Comparison of ENCODE assay signal across 34 cellular contexts in the genomic region with DNA sequence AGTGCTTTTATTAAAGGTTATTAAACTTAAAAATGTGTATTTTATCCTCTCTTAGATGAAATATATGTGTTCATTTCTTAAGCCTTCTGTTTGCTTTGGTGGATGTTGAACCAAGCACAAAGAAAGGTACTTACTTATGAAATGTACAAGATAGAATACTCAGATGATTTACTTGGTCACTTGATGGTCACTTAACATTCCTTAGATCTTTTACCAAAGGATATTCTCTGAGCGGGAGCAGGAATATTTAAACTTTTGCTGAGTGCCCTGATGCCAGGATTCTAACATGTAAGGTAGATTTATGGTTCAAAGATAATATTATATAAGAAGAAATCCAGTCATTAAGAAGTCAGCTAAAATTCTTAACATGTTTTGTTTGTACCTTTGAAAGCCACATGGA.
"Had no signal": no experiment of that assay in that cellular context is flagged by ENCODE, and none has a peak within 500 bp of the region (broad histone marks: within the 10 kb centered on the region; RNA-seq: fewer than 3 reads in every experiment).

No MANE protein-coding gene starts in this region.

- H3K4me3 Mint-ChIP-seq: activated CD4-positive, alpha-beta memory T cell treated with anti-CD3 and anti-CD28 coated beads for 36 hours; activated CD4-positive, alpha-beta T cell treated with anti-CD3 and anti-CD28 coated beads, Interleukin-2, amount 10 ng/mL, durations not matched to agents 24 days and 14 days; activated naive CD4-positive, alpha-beta T cell treated with anti-CD3 and anti-CD28 coated beads for 36 hours; activated naive CD8-positive, alpha-beta T cell treated with anti-CD3 and anti-CD28 coated beads for 36 hours; activated T-helper 1 cell treated with anti-CD3 and anti-CD28 coated beads, Interleukin-12 subunit alpha, Interleukin-12 subunit beta, Interleukin-2, Interleukin-4 antibody, amounts not matched to agents 30 ng/mL and 10 ng/mL and 1 ng/mL, durations not matched to agents 14 hours and 24 hours and 36 hours; brain; effector memory CD8-positive, alpha-beta T cell; naive thymus-derived CD8-positive, alpha-beta T cell; neural crest cell; T-helper 17 cell; type B pancreatic cell had no signal

- H3K9me3 ChIP-seq: vagina had no signal

- H3K27ac Mint-ChIP-seq: activated CD4-positive, alpha-beta memory T cell treated with anti-CD3 and anti-CD28 coated beads for 36 hours; activated CD4-positive, alpha-beta T cell treated with anti-CD3 and anti-CD28 coated beads, Interleukin-2, amount 10 ng/mL, durations not matched to agents 24 days and 14 days; activated naive CD4-positive, alpha-beta T cell treated with anti-CD3 and anti-CD28 coated beads for 36 hours; activated naive CD8-positive, alpha-beta T cell treated with anti-CD3 and anti-CD28 coated beads for 36 hours; activated T-helper 1 cell treated with anti-CD3 and anti-CD28 coated beads, Interleukin-12 subunit alpha, Interleukin-12 subunit beta, Interleukin-2, Interleukin-4 antibody, amounts not matched to agents 30 ng/mL and 10 ng/mL and 1 ng/mL, durations not matched to agents 14 hours and 24 hours and 36 hours; brain; effector memory CD8-positive, alpha-beta T cell; naive thymus-derived CD8-positive, alpha-beta T cell; T-helper 17 cell; type B pancreatic cell had no signal

- H3K4me3 ChIP-seq: adrenal gland, cardiac muscle cell, gastroesophageal sphincter, psoas muscle, vagina had no signal

- FAIRE-seq: keratinocyte had no signal

- H3K4me1 ChIP-seq: adrenal gland, parathyroid adenoma had no signal

- H3K36me3 Mint-ChIP-seq: activated CD4-positive, alpha-beta memory T cell treated with anti-CD3 and anti-CD28 coated beads for 36 hours had no signal

- DNase-seq: activated CD4-positive, alpha-beta memory T cell treated with anti-CD3 and anti-CD28 coated beads for 36 hours; activated CD4-positive, alpha-beta T cell treated with anti-CD3 and anti-CD28 coated beads, Interleukin-2, amount 10 ng/mL, durations not matched to agents 24 days and 14 days; activated CD8-positive, alpha-beta memory T cell treated with anti-CD3 and anti-CD28 coated beads, Interleukin-2, amount 50 U/mL, for 4 hours; activated effector memory CD4-positive, alpha-beta T cell treated with anti-CD3 and anti-CD28 coated beads, Interleukin-2, amount 50 U/mL, for 16 hours; activated naive CD4-positive, alpha-beta T cell treated with anti-CD3 and anti-CD28 coated beads for 36 hours; activated naive CD8-positive, alpha-beta T cell treated with anti-CD3 and anti-CD28 coated beads for 36 hours; activated T-cell treated with anti-CD3 and anti-CD28 coated beads, Interleukin-2, amount 50 U/mL, for 1 hour; adrenal gland; aorta; cortex of kidney; effector memory CD8-positive, alpha-beta T cell; head of caudate nucleus; hippocampal formation; left cardiac atrium; mammary epithelial cell; midbrain; naive thymus-derived CD8-positive, alpha-beta T cell; nucleus accumbens; psoas muscle; stimulated activated CD4-positive, alpha-beta T cell treated with anti-CD3 and anti-CD28 coated beads, Interleukin-15, amount 100 ng/mL, for 24 hours; stimulated activated naive CD4-positive, alpha-beta T cell; T-helper 17 cell; T1000; WERI-Rb-1 had no signal

- H3K27me3 ChIP-seq: adrenal gland, cardiac muscle cell, gastroesophageal sphincter, vagina had no signal

- H3K27me3 Mint-ChIP-seq: activated CD4-positive, alpha-beta T cell treated with anti-CD3 and anti-CD28 coated beads, Interleukin-2, amount 10 ng/mL, durations not matched to agents 24 days and 14 days; brain; effector memory CD8-positive, alpha-beta T cell had no signal

- H3K36me3 ChIP-seq: adrenal gland, cardiac muscle cell, gastroesophageal sphincter, vagina, WERI-Rb-1 had no signal

- H3K27ac ChIP-seq: adrenal gland, cardiac muscle cell, parathyroid adenoma, psoas muscle, vagina, WERI-Rb-1 had no signal

- H3K4me1 Mint-ChIP-seq: activated CD4-positive, alpha-beta T cell treated with anti-CD3 and anti-CD28 coated beads, Interleukin-2, amount 10 ng/mL, durations not matched to agents 24 days and 14 days; activated naive CD8-positive, alpha-beta T cell treated with anti-CD3 and anti-CD28 coated beads for 36 hours; T-helper 17 cell had no signal

- ATAC-seq: activated CD4-positive, CD25-positive, alpha-beta regulatory T cell treated with anti-CD3 and anti-CD28 coated beads, Interleukin-2, amount 50 U/mL, for 24 hours; effector memory CD8-positive, alpha-beta T cell; gastroesophageal sphincter; left cardiac atrium; naive thymus-derived CD8-positive, alpha-beta T cell; psoas muscle; T-helper 17 cell had no signal
